ENCODE assay signal across 8 cellular contexts in genomic region chr19:12647490-12648071, GRCh38. TPM values are rescaled to one million over a fixed set of nuclear protein-coding genes. Genes with fewer than 3 reads are reported as not detected.
A peak's percentile ranks its signal among the peaks of the same experiment; 100 is the strongest.
DNase-seq lines count a peak whose midpoint lies in the region; ATAC-seq and TF ChIP-seq lines count a peak whose summit lies in the region.

No MANE protein-coding gene starts in this region.

- H3K36me3 Mint-ChIP-seq in WTC11, result peaks cover 6% of the 10 kb centered on the region

- no peak overlapping the region for H3K27ac ChIP-seq in gastrocnemius medialis

- TF ChIP-seq CTCF in WTC11 (IDR thresholded peaks at IDR 0.05), result no peak
- TF ChIP-seq CTCF in gastrocnemius medialis (IDR thresholded peaks at IDR 0.05 in 4 of 5, conservative IDR thresholded peaks at IDR 0.05 in 1 of 5), result no peak

- ATAC-seq in WTC11 (peak; percentile 92), Right ventricle myocardium superior (ENCODE audit: poor library complexity) (peak; percentile 89), gastrocnemius medialis (peak; percentile 61 to 86), HG03432 (IDR thresholded peaks at IDR 0.05; ENCODE audit: unreplicated experiment) (no peak), HG03442 (IDR thresholded peaks at IDR 0.05; ENCODE audit: unreplicated experiment) (no peak), HG02610 (IDR thresholded peaks at IDR 0.05; ENCODE audit: unreplicated experiment) (no peak)

- no peaks in the 10 kb centered on the region for H3K9me3 ChIP-seq in gastrocnemius medialis

- in situ Hi-C loops in gastrocnemius medialis (cut with MboI; ENCODE audit: low sequenced_read_pairs in 4 of 4), result no loop called here

- peaks cover 0 to 3% of the 10 kb centered on the region in 2 donors for H3K36me3 ChIP-seq in gastrocnemius medialis

- CTCF ChIA-PET in WTC11 (lab: Charles Lee), result interaction anchor here (0.6 to 3.3 kb wide), 16 partner anchors 8 to 403 kb away, joined by 3 to 23 read pairs (median 6); partner anchors contain the start of genes DHPS, MAN2B1, WDR83 and ZNF490

- H3K4me1 ChIP-seq in gastrocnemius medialis, result peaks cover 3 to 9% of the 10 kb centered on the region in 2 donors

- no peak for TF ChIP-seq POLR2A in gastrocnemius medialis (IDR thresholded peaks at IDR 0.05)

- H3K27ac Mint-ChIP-seq in WTC11, result peak overlapping the region; percentile 95

- DNase-seq in NCI-H82 (lab: John Stamatoyannopoulos, UW), result peak; percentile 77
- no peak for DNase-seq in NCI-H82 treated with DMSO at 0.1 percent for 48 hours (lab: John Stamatoyannopoulos, UW; ENCODE audit: unreplicated experiment)
- peak; percentile 95 for DNase-seq in WTC11 (ENCODE audit: low spot score)
- peak; percentile 64 for DNase-seq in Right ventricle myocardium superior
- peak; percentile 21 to 62 for DNase-seq in gastrocnemius medialis

- intact Hi-C loops in Right ventricle myocardium superior (cut with DNase I), result no loop called here
- intact Hi-C loops in gastrocnemius medialis (cut with DNase I; ENCODE audit: low total_unique reads), result no loop called here

- H3K9me3 Mint-ChIP-seq in WTC11, result no peaks in the 10 kb centered on the region

- peaks cover 11% of the 10 kb centered on the region for H3K4me1 Mint-ChIP-seq in WTC11

- H3K4me3 ChIP-seq in gastrocnemius medialis, result peak overlapping the region; percentile 27 to 56 (median 48)

- H3K4me3 Mint-ChIP-seq in WTC11, result peak overlapping the region; percentile 76

- no peaks in the 10 kb centered on the region for H3K27me3 ChIP-seq in gastrocnemius medialis

- H3K27me3 Mint-ChIP-seq in WTC11 (ENCODE audit: low read depth), result peaks cover 11% of the 10 kb centered on the region

- POLR2A ChIA-PET in WTC11 (lab: Charles Lee), result interaction anchor here (0.6 to 1.2 kb wide), 5 partner anchors 17 to 1668 kb away, joined by 3 to 7 read pairs (median 6); partner anchors contain the start of genes MAN2B1, WDR83, ZNF490 and ZNF791

TF ChIP-seq in WTC11, 78 proteins besides CTCF, POLR2A, EP300 and RAD21:
- TF ChIP-seq ZNF121 (CRISPR knock-in tag; IDR thresholded peaks at IDR 0.05) (peak; percentile 93), ZNF416 (CRISPR knock-in tag; IDR thresholded peaks at IDR 0.05) (no peak)

RNA-seq across cellular contexts. Expression of gene MAN2B1, which starts 19.0 kb away (rescaled TPM):
- total RNA-seq in WTC11 (2021), result 69.2 to 73.4 TPM (median 72.0 TPM) in 3 replicates
- 33.2 TPM for total RNA-seq in Right ventricle myocardium superior
- 10 to 100 TPM; 18.0 to 34.2 (median 29.3) TPM for total RNA-seq in gastrocnemius medialis

RNA-seq across cellular contexts. Expression of gene WDR83, which starts 19.0 kb away (rescaled TPM):
- 21.8 to 26.3 TPM (median 23.7 TPM) in 3 replicates for total RNA-seq in WTC11 (2021)
- total RNA-seq in Right ventricle myocardium superior, result 6.5 TPM
- 1 to 10 TPM; 2.2 to 8.4 (median 3.7) TPM for total RNA-seq in gastrocnemius medialis

RNA-seq across cellular contexts. Expression of gene DHPS, which starts 34.1 kb away (rescaled TPM):
- total RNA-seq in WTC11 (2021), result 93.3 to 115 TPM (median 104 TPM) in 3 replicates
- 42.9 TPM for total RNA-seq in Right ventricle myocardium superior
- 100 to 1,000 TPM; 115 to 184 (median 127) TPM for total RNA-seq in gastrocnemius medialis

RNA-seq across cellular contexts. Expression of gene ZNF791, which starts 36.9 kb away (rescaled TPM):
- total RNA-seq in WTC11 (2021) (21.4 to 25.9 TPM (median 23.9 TPM) in 3 replicates), Right ventricle myocardium superior (14.5 TPM), gastrocnemius medialis (10 to 100 TPM in 1 of 4 donors, 1 to 10 TPM in 3; 7.6 to 10.9 (median 8.8) TPM)

RNA-seq across cellular contexts. Expression of gene ZNF490, which starts 37.0 kb away (rescaled TPM):
- total RNA-seq in WTC11 (2021), result 7.3 to 7.7 TPM (median 7.6 TPM) in 3 replicates
- total RNA-seq in Right ventricle myocardium superior, result 3.9 TPM
- 1 to 10 TPM; 2.5 to 4.9 (median 2.9) TPM for total RNA-seq in gastrocnemius medialis

Comparison
In these comparisons a context has a peak if more than half of its experiments do, and no peak if none do; other contexts are left out.
1. ATAC-seq: peak in WTC11 (single experiment), Right ventricle myocardium superior (single experiment) and gastrocnemius medialis (2 of 2); none in HG03432 (single experiment), HG03442 (single experiment) and HG02610 (single experiment).